In genomic region chr10:49177391-49178355, GRCh38 we compare ENCODE assay signal across 1 cellular context.
TF ChIP-seq lines count a peak whose summit lies in the region.

No MANE protein-coding gene starts in this region.

TF ChIP-seq in GM12878, 131 proteins besides CTCF, POLR2A, EP300 and RAD21 (continued from another document and continues in another):
- TF ChIP-seq ELK1 (IDR thresholded peaks at IDR 0.05; ENCODE audit: low read depth, low read length) (peak; percentile 72; the same call in 1 of the 2 replicates), ZBTB11 (CRISPR knock-in tag; IDR thresholded peaks at IDR 0.05) (no peak), GABPA (IDR thresholded peaks at IDR 0.05; ENCODE audit: low read depth) (peak; percentile 76), CREB1 (IDR thresholded peaks at IDR 0.05; ENCODE audit: low read depth) (peak; percentile 87), PAX8 (IDR thresholded peaks at IDR 0.05) (no peak), NBN (IDR thresholded peaks at IDR 0.05) (peak; percentile 59; the same call in 1 of the 2 replicates), NFYA (IDR thresholded peaks at IDR 0.05; ENCODE audit: borderline replicate concordance, low read depth, low read length) (no peak), ETV6 (conservative IDR thresholded peaks at IDR 0.05 in 1 of 2, IDR thresholded peaks at IDR 0.05 in 1 of 2; ENCODE audit: borderline replicate concordance in 1 of 2, low read depth in 1 of 2) (peak in 1 of 2 experiments; percentile 77; a peak in 2 of 4 replicates), EED (IDR thresholded peaks at IDR 0.05; ENCODE audit: low read depth) (peak; percentile 86), ATF2 (IDR thresholded peaks at IDR 0.05; ENCODE audit: low read length) (peak; percentile 91), JUND (IDR thresholded peaks at IDR 0.05; ENCODE audit: low read depth, low read length) (0 out of 2 replicates have a peak, but pooled peaks have one; percentile 39), BACH1 (IDR thresholded peaks at IDR 0.05; ENCODE audit: borderline replicate concordance) (peak; percentile 37; the same call in 1 of the 2 replicates), SRF (IDR thresholded peaks at IDR 0.05; ENCODE audit: low read depth in 2 of 2, low read length in 2 of 2) (peak in 1 of 2 experiments; percentile 50; a peak in 1 of 4 replicates), RBBP5 (conservative IDR thresholded peaks at IDR 0.05) (no peak), RAD51 (IDR thresholded peaks at IDR 0.05) (peak; percentile 32; the same call in 1 of the 2 replicates), BCL3 (IDR thresholded peaks at IDR 0.05; ENCODE audit: borderline replicate concordance, insufficient read depth, low read depth, low read length, poor library complexity, severe bottlenecking) (peak; percentile 79), NFIC (IDR thresholded peaks at IDR 0.05; ENCODE audit: low read depth, low read length) (peak; percentile 87), SPI1 (IDR thresholded peaks at IDR 0.05; ENCODE audit: borderline replicate concordance, insufficient read depth, low read depth, low read length) (no peak), YY1 (IDR thresholded peaks at IDR 0.05; ENCODE audit: low read depth, low read length) (peak; percentile 69), TBL1XR1 (IDR thresholded peaks at IDR 0.05; ENCODE audit: low read depth, low read length) (0 out of 2 replicates have a peak, but pooled peaks have one; percentile 27), IRF3 (IDR thresholded peaks at IDR 0.05) (no peak), TCF12 (IDR thresholded peaks at IDR 0.05; ENCODE audit: low read depth, low read length) (0 out of 2 replicates have a peak, but pooled peaks have one; percentile 2), ZNF622 (IDR thresholded peaks at IDR 0.05) (no peak), NRF1 (conservative IDR thresholded peaks at IDR 0.05; ENCODE audit: low read depth, low read length) (no peak), HCFC1 (IDR thresholded peaks at IDR 0.05; ENCODE audit: low read length) (0 out of 2 replicates have a peak, but pooled peaks have one; percentile 11), SUZ12 (IDR thresholded peaks at IDR 0.05; ENCODE audit: unreplicated experiment) (no peak), ZNF217 (IDR thresholded peaks at IDR 0.05) (no peak), SREBF1 (IDR thresholded peaks at IDR 0.05; ENCODE audit: low read length) (no peak), ATF3 (IDR thresholded peaks at IDR 0.05; ENCODE audit: borderline replicate concordance, extremely low read depth, low read depth, low read length) (no peak), EZH2 (IDR thresholded peaks at IDR 0.05; ENCODE audit: borderline replicate concordance, control insufficient read depth, low read depth, low read length) (no peak), RELB (IDR thresholded peaks at IDR 0.05; ENCODE audit: low read depth) (peak; percentile 79), SUPT20H (IDR thresholded peaks at IDR 0.05; ENCODE audit: borderline replicate concordance, control insufficient read depth, low read depth, low read length) (no peak), CEBPZ (IDR thresholded peaks at IDR 0.05; ENCODE audit: low read depth, low read length) (no peak), STAT3 (IDR thresholded peaks at IDR 0.05; ENCODE audit: low read depth, low read length) (0 out of 2 replicates have a peak, but pooled peaks have one; percentile 67), CREM (IDR thresholded peaks at IDR 0.05; ENCODE audit: low read depth) (peak; percentile 94), ZNF687 (IDR thresholded peaks at IDR 0.05) (peak; percentile 98), ATF7 (IDR thresholded peaks at IDR 0.05; ENCODE audit: low read depth) (peak; percentile 94), IRF4 (IDR thresholded peaks at IDR 0.05; ENCODE audit: low read depth, low read length) (peak; percentile 78), HDGF (IDR thresholded peaks at IDR 0.05) (0 out of 2 replicates have a peak, but pooled peaks have one; percentile 4)
